Comparison of ENCODE assay signal across 15 cellular contexts in the genomic region with DNA sequence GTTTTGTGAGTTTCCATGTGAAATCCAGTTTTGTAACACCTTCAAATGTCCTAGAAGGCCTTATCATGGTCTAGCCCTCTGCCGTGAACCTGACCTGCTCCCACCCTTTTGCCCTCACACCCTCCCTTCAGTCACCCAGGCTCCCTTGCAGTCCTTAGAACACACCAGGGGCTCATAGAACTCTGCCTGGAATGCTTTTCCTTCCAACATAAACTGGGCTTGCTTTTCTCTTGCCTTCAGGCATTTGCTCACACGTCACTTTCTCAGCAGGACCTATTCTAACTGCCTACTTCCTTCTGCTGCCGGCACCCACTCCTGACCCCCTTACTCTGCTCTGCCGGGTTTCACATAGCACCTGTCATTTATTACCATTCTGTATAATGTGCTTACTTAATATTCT.
"Had no signal": no experiment of that assay in that cellular context is flagged by ENCODE, and none has a peak within 500 bp of the region (broad histone marks: within the 10 kb centered on the region; RNA-seq: fewer than 3 reads in every experiment).

No MANE protein-coding gene starts in this region.

- DNase-seq: activated CD4-positive, alpha-beta T cell treated with anti-CD3 and anti-CD28 coated beads, Interleukin-2, amount 10 ng/mL, durations not matched to agents 7 days and 5 days; activated CD4-positive, CD25-positive, alpha-beta regulatory T cell; activated naive CD4-positive, alpha-beta T cell treated with Interleukin-2 at 50 U/mL for 16 hours; activated naive CD8-positive, alpha-beta T cell treated with anti-CD3 and anti-CD28 coated beads, Interleukin-2, amount 50 U/mL, for 24 hours; aorta; head of caudate nucleus; naive thymus-derived CD8-positive, alpha-beta T cell; stimulated activated CD4-positive, alpha-beta T cell treated with anti-CD3 and anti-CD28 coated beads, Interleukin-4, amount 100 ng/mL, for 1 hour; stimulated activated naive CD4-positive, alpha-beta T cell treated with Interleukin-2 at 50 U/mL for 16 hours; substantia nigra; transverse colon had no signal

- H3K4me3 ChIP-seq: transverse colon had no signal

- H3K36me3 Mint-ChIP-seq: naive thymus-derived CD8-positive, alpha-beta T cell had no signal

- H3K9me3 ChIP-seq: neutrophil, transverse colon had no signal

- H3K79me2 ChIP-seq: parathyroid adenoma had no signal

- H3K27me3 ChIP-seq: neutrophil, transverse colon had no signal

- H2AFZ ChIP-seq: parathyroid adenoma had no signal

- H3K27ac Mint-ChIP-seq: activated CD4-positive, alpha-beta T cell treated with anti-CD3 and anti-CD28 coated beads, Interleukin-2, amount 10 ng/mL, durations not matched to agents 7 days and 5 days; activated naive CD8-positive, alpha-beta T cell treated with anti-CD3 and anti-CD28 coated beads, Interleukin-2, amount 50 U/mL, for 24 hours; activated T-helper 1 cell treated with anti-CD3 and anti-CD28 coated beads, Interleukin-12 subunit alpha, Interleukin-12 subunit beta, Interleukin-2, Interleukin-4 antibody, amounts not matched to agents 30 ng/mL and 10 ng/mL and 1 ng/mL, durations not matched to agents 14 hours and 24 hours and 36 hours; naive thymus-derived CD8-positive, alpha-beta T cell had no signal

- ATAC-seq: activated naive CD8-positive, alpha-beta T cell treated with anti-CD3 and anti-CD28 coated beads, Interleukin-2, amount 50 U/mL, for 24 hours; left lobe of liver; naive thymus-derived CD8-positive, alpha-beta T cell had no signal

- H3K4me1 Mint-ChIP-seq: activated naive CD8-positive, alpha-beta T cell treated with anti-CD3 and anti-CD28 coated beads, Interleukin-2, amount 50 U/mL, for 24 hours; naive thymus-derived CD8-positive, alpha-beta T cell had no signal

- H3K9me3 Mint-ChIP-seq: activated CD4-positive, alpha-beta T cell treated with anti-CD3 and anti-CD28 coated beads, Interleukin-2, amount 10 ng/mL, durations not matched to agents 7 days and 5 days; activated naive CD8-positive, alpha-beta T cell treated with anti-CD3 and anti-CD28 coated beads, Interleukin-2, amount 50 U/mL, for 24 hours; activated T-helper 1 cell treated with anti-CD3 and anti-CD28 coated beads, Interleukin-12 subunit alpha, Interleukin-12 subunit beta, Interleukin-2, Interleukin-4 antibody, amounts not matched to agents 30 ng/mL and 10 ng/mL and 1 ng/mL, durations not matched to agents 14 hours and 24 hours and 36 hours; naive thymus-derived CD8-positive, alpha-beta T cell had no signal

- H3K4me1 ChIP-seq: parathyroid adenoma had no signal

- H3K27ac ChIP-seq: neutrophil, parathyroid adenoma, transverse colon had no signal

- H3K36me3 ChIP-seq: neutrophil, transverse colon had no signal

- H3K4me3 Mint-ChIP-seq: activated CD4-positive, alpha-beta T cell treated with anti-CD3 and anti-CD28 coated beads, Interleukin-2, amount 10 ng/mL, durations not matched to agents 7 days and 5 days; activated naive CD8-positive, alpha-beta T cell treated with anti-CD3 and anti-CD28 coated beads, Interleukin-2, amount 50 U/mL, for 24 hours; activated T-helper 1 cell treated with anti-CD3 and anti-CD28 coated beads, Interleukin-12 subunit alpha, Interleukin-12 subunit beta, Interleukin-2, Interleukin-4 antibody, amounts not matched to agents 30 ng/mL and 10 ng/mL and 1 ng/mL, durations not matched to agents 14 hours and 24 hours and 36 hours; naive thymus-derived CD8-positive, alpha-beta T cell had no signal
